In genomic region chr5:173371400-173371799, GRCh38 we compare ENCODE assay signal across 7 cellular contexts.
"Had no signal": no experiment of that assay in that cellular context is flagged by ENCODE, and none has a peak within 500 bp of the region (broad histone marks: within the 10 kb centered on the region; RNA-seq: fewer than 3 reads in every experiment).

No MANE protein-coding gene starts in this region.

- H3K4me3 ChIP-seq: GM12878 had no signal

- ATAC-seq: GM12878 had no signal

- DNase-seq: GDM1, GF-D8 had no signal

- FAIRE-seq: GM12878, GM12891, GM12892, GM18507, GM19239 had no signal
